ENCODE assay signal across 10 cellular contexts in the genomic region with DNA sequence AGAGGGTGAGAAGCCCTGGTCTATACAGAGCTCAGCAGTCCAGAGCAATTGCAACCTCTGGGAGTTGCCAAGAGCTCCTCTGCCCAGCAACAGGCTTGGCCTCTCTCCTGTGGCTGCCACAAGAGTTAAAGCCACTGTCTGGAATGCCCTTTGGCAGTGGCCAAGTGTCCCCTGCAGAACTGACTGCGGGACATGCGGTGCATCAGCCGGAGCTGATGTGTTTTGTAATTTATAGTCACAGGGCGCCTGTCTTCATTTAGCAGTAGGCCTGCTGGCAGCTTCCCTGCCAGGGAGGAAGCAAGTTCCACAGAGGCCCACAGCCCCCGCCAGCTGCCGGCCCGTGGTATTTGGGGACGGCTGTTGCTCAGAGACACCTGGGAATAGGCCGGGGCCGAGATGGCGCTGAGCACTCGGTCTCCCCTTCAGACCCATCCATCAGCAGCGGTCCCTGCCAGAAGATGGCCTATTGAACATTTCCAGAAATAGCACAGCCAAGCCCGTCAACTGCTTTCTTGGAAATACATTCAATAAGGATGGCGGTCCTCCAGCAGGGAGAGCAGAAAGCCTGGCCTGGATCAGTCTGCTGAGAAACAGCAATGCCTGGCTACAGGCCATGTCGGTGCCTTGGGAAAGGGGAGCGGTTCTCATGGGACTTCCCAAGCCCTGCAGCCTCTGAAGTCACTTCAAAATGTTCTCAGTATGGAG.
DNase-seq lines count a peak whose midpoint lies in the region; TF ChIP-seq lines count a peak whose summit lies in the region.
"Had no signal": no experiment of that assay in that cellular context is flagged by ENCODE, and none has a peak within 500 bp of the region (broad histone marks: within the 10 kb centered on the region; RNA-seq: fewer than 3 reads in every experiment).

No MANE protein-coding gene starts in this region.

- H3K36me3 ChIP-seq in parathyroid adenoma (ENCODE audit: control insufficient read depth, insufficient read depth, low read length), result no peaks in the 10 kb centered on the region

- H3K27me3 ChIP-seq in parathyroid adenoma (ENCODE audit: control insufficient read depth, insufficient read depth, low read length), result no peaks in the 10 kb centered on the region

- no peaks in the 10 kb centered on the region for H3K9me3 ChIP-seq in parathyroid adenoma (ENCODE audit: control insufficient read depth, low read length)

- DNase-seq in AG10803 (ENCODE audit: low read depth), result peak; percentile 86
- DNase-seq in amniotic epithelial cell (ENCODE audit: low read depth), result peak; percentile 43
- peak; percentile 92 for DNase-seq in cardiac septum (ENCODE audit: low spot score)
- DNase-seq in NCI-H748 treated with DMSO at 0.1 percent for 48 hours (lab: John Stamatoyannopoulos, UW), result no peak
- no peak for DNase-seq in dedifferentiated amniotic fluid mesenchymal stem cell (ENCODE audit: extremely low spot score)
- no peak for DNase-seq in central memory CD4-positive, alpha-beta T cell
- no peak for DNase-seq in NCI-H1105 treated with DMSO at 0.1 percent for 48 hours (lab: John Stamatoyannopoulos, UW)
- DNase-seq: activated T-cell treated with anti-CD3 and anti-CD28 coated beads, Interleukin-2, amount 50 U/mL, for 1 hour; CD4-positive, CD25-positive, alpha-beta regulatory T cell had no signal

- H3K4me3 ChIP-seq in AG10803 (ENCODE audit: low read length) (no peak overlapping the region), parathyroid adenoma (ENCODE audit: low read depth, low read length) (no peak overlapping the region)

- no peaks in the 10 kb centered on the region for H3K79me2 ChIP-seq in parathyroid adenoma

- H3K4me2 ChIP-seq in parathyroid adenoma (ENCODE audit: low read length), result no peak overlapping the region

- H2AFZ ChIP-seq in parathyroid adenoma, result peak overlapping the region; percentile 13

- no peak overlapping the region for H3K9ac ChIP-seq in parathyroid adenoma

- H3K27ac ChIP-seq in parathyroid adenoma, result no peak overlapping the region

- intact Hi-C loops in cardiac septum (cut with DNase I), result loop anchor here (1.0 to 5.0 kb wide), 6 partner anchors 67 to 323 kb away; no protein-coding TSS in a partner anchor

- no peak for TF ChIP-seq CTCF in AG10803 (conservative IDR thresholded peaks at IDR 0.05; ENCODE audit: low read length)
- no peak for TF ChIP-seq CTCF in parathyroid adenoma (IDR thresholded peaks at IDR 0.05)

- peaks cover 6% of the 10 kb centered on the region for H3K4me1 ChIP-seq in parathyroid adenoma

Comparison
In these comparisons a context has a peak if more than half of its experiments do, and no peak if none do; other contexts are left out.
1. DNase-seq: peak in AG10803 (single experiment), amniotic epithelial cell (single experiment) and cardiac septum (single experiment); none in NCI-H748 treated with DMSO at 0.1 percent for 48 hours (single experiment), dedifferentiated amniotic fluid mesenchymal stem cell (single experiment), central memory CD4-positive, alpha-beta T cell (single experiment) and NCI-H1105 treated with DMSO at 0.1 percent for 48 hours (single experiment).